In the genomic region with DNA sequence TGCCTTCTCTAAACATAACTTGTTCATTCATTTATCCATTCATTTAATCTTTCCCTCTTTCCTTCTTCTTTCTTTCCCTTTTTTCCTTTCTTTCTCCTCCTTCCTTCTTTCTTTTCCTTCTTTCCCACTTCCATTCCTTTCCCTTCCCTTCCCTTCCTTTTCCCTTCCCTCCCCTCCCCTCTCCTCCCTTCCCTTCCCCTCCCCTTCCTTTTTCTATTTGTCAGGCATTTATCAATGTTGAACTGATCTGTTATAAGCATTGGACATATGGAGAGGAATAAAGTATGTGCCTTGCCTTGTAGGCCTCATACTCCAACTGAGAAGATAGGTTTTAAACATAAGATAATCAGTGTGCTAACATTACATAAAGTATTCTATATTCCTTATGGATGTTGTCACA, we compare ENCODE assay signal across 16 cellular contexts. TPM values are rescaled to one million over a fixed set of nuclear protein-coding genes. Genes with fewer than 3 reads are reported as not detected.
"Had no signal": no experiment of that assay in that cellular context is flagged by ENCODE, and none has a peak within 500 bp of the region (broad histone marks: within the 10 kb centered on the region; RNA-seq: fewer than 3 reads in every experiment).

No MANE protein-coding gene starts in this region.

- H3K4me1 Mint-ChIP-seq: nephron progenitor cell had no signal

- H3K4me3 Mint-ChIP-seq: nephron progenitor cell; T-helper 1 cell treated with Interleukin-12 subunit alpha and Interleukin-12 subunit beta and Interleukin-4 antibody, amounts not matched to agents 30 μg/mL and 1 μg/mL, for 36 hours had no signal

- H3K36me3 ChIP-seq: esophagus squamous epithelium, spleen, upper lobe of left lung had no signal

- H3K9me3 Mint-ChIP-seq: nephron progenitor cell had no signal

- DNase-seq: activated naive CD4-positive, alpha-beta T cell treated with anti-CD3 and anti-CD28 coated beads, Interleukin-2, amount 50 U/mL, for 16 hours; anterior cingulate cortex; esophagus squamous epithelium; left cardiac atrium; mucosa of descending colon; nephron progenitor cell; psoas muscle; spleen; stimulated activated CD4-positive, alpha-beta T cell treated with anti-CD3 and anti-CD28 coated beads, Interleukin-1b, Interleukin-23, amount 100 ng/mL, for 48 hours; upper lobe of left lung had no signal

- H3K4me3 ChIP-seq: esophagus squamous epithelium, lung, mucosa of descending colon, psoas muscle, spleen, upper lobe of left lung had no signal

- H3K27ac ChIP-seq: esophagus squamous epithelium, psoas muscle, upper lobe of left lung had no signal

- H3K4me1 ChIP-seq: esophagus squamous epithelium, psoas muscle had no signal

- H3K9me3 ChIP-seq: esophagus squamous epithelium, mucosa of descending colon, psoas muscle, spleen, upper lobe of left lung had no signal

- ATAC-seq: left cardiac atrium, psoas muscle, sciatic nerve, SK-N-SH treated with all-trans-retinoic acid at 6 μM for 48 hours had no signal

- H3K27ac Mint-ChIP-seq: nephron progenitor cell had no signal

- H3K27me3 ChIP-seq: esophagus squamous epithelium, spleen, upper lobe of left lung had no signal

RNA-seq across cellular contexts. Expression of a gene that starts 23.7 kb away (rescaled TPM):
- total RNA-seq: bronchial epithelial cell, esophagus squamous epithelium, left cardiac atrium, lung, mucosa of descending colon, omental fat pad, psoas muscle, sciatic nerve, spleen, upper lobe of left lung had no signal
- polyA plus RNA-seq: lung, psoas muscle, spleen had no signal
